ENCODE assay signal across 8 cellular contexts in the genomic region with DNA sequence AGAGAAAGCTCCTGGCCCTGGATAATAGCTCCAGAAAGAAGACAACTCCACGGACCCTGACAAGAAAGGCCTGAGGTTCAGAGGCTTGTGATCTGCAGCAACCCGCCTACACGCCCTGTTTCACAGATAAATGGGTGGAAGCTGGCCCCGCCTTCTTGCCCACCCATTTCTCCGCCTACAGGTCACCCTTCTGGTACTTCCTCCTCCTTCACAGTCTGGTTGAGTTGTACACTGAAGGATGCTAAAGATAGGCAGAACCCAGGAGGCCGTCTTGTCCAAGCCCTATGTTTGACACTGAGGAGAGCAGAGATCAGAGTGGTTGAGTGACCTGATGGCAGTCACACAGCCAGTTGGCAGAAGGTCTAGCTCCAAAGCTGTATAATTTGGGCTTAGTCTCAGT. TPM values are rescaled to one million over a fixed set of nuclear protein-coding genes. Genes with fewer than 3 reads are reported as not detected.
DNase-seq lines count a peak whose midpoint lies in the region; ATAC-seq, FAIRE-seq and TF ChIP-seq lines count a peak whose summit lies in the region.

No MANE protein-coding gene starts in this region.

- H2BK12ac ChIP-seq in H1 (ENCODE audit: low read depth, low read length) = no peak overlapping the region

- H3K36me3 ChIP-seq in H1 (ENCODE audit: control insufficient read depth in 2 of 4, insufficient read depth in 4 of 4, low read length in 3 of 4) = no peaks in the 10 kb centered on the region

- H3K79me1 ChIP-seq in H1 (ENCODE audit: low read depth, low read length) = no peaks in the 10 kb centered on the region

- no peak for TF ChIP-seq RAD21 in H1 (IDR thresholded peaks at IDR 0.05 in 1 of 2, conservative IDR thresholded peaks at IDR 0.05 in 1 of 2; ENCODE audit: low read depth in 2 of 2, low read length in 2 of 2)

- POLR2A ChIA-PET in H1 (lab: Charles Lee; ENCODE audit: partially characterized antibody) = no interaction called here

- no peak for TF ChIP-seq CTCF in H1 (IDR thresholded peaks at IDR 0.05; ENCODE audit: control extremely low read depth in 1 of 3, insufficient read depth in 1 of 3, low read depth in 1 of 3, low read length in 3 of 3)

- H3K23me2 ChIP-seq in H1 (ENCODE audit: low read depth, low read length) = no peaks in the 10 kb centered on the region

- H3K27me3 ChIP-seq in H1 (replicated peaks in 1 of 4; ENCODE audit: control insufficient read depth in 3 of 4, extremely low read depth in 1 of 4, insufficient read depth in 3 of 4, low read length in 3 of 4) = no peaks in the 10 kb centered on the region; a peak in 2 of 7 replicates

- H2BK15ac ChIP-seq in H1 (ENCODE audit: low read length) = no peak overlapping the region

- H3K9me3 Mint-ChIP-seq in T-helper 2 cell treated with Interferon-gamma antibody and Interleukin-4, amounts not matched to agents 5 μg/mL and 100 μg/mL, for 36 hours = no peaks in the 10 kb centered on the region

- H3K4me3 ChIP-seq in H1 (ENCODE audit: extremely low read depth in 1 of 4, insufficient read depth in 2 of 4, low read depth in 3 of 4, low read length in 4 of 4) = no peak overlapping the region

- H4K8ac ChIP-seq in H1 (ENCODE audit: extremely low read depth, insufficient read depth, low read length) = no peak overlapping the region

- no peak overlapping the region for H3K27ac ChIP-seq in H1 (ENCODE audit: low read depth, low read length)

- no peak for FAIRE-seq in H1 (lab: Jason Lieb, UNC)

- intact Hi-C loops in posterior vena cava (cut with DNase I) = no loop called here

- 67% methylated on average over 6 of the region's 6 CpGs; no CpG with 5 or more reads in 1 of the 2 experiments for WGBS in H1 (ENCODE audit: extremely low coverage in 1 of 2, insufficient coverage in 1 of 2, insufficient read length in 1 of 2, insufficient replicate concordance in 2 of 2, low coverage in 1 of 2, low lambda C conversion rate in 2 of 2, missing lambda C conversion rate in 1 of 2), 2 experiments

- no peak for TF ChIP-seq EP300 in H1 (IDR thresholded peaks at IDR 0.05; ENCODE audit: borderline replicate concordance in 1 of 2, low read depth in 2 of 2, low read length in 2 of 2)

- no peak overlapping the region for H4K5ac ChIP-seq in H1 (ENCODE audit: insufficient read length, low read depth, low read length)

- H3K9ac ChIP-seq in H1 (replicated peaks in 1 of 4; ENCODE audit: extremely low read depth in 1 of 4, low read depth in 3 of 4, low read length in 3 of 4) = no peak overlapping the region

- no peak overlapping the region for H3K23ac ChIP-seq in H1 (ENCODE audit: insufficient read length)

- H3K4me2 ChIP-seq in H1 (ENCODE audit: insufficient read depth in 1 of 2, low read depth in 2 of 2, low read length in 2 of 2) = no peak overlapping the region

- no peak overlapping the region for H2BK20ac ChIP-seq in H1 (ENCODE audit: low read length)

- H3K4me1 Mint-ChIP-seq in T-helper 2 cell treated with Interferon-gamma antibody and Interleukin-4, amounts not matched to agents 5 μg/mL and 100 μg/mL, for 36 hours (ENCODE audit: low read depth) = no peaks in the 10 kb centered on the region

- no peak overlapping the region for H2BK5ac ChIP-seq in H1 (ENCODE audit: low read depth, low read length)

- H3K4me1 ChIP-seq in H1 (replicated peaks in 1 of 4; ENCODE audit: control insufficient read depth in 3 of 4, insufficient read depth in 4 of 4, low read length in 3 of 4) = no peaks in the 10 kb centered on the region; a peak in 1 of 7 replicates

- no peak overlapping the region for H3K14ac ChIP-seq in H1 (ENCODE audit: insufficient read length)

- CTCF ChIA-PET in H1 (lab: Charles Lee; ENCODE audit: partially characterized antibody) = interaction anchor here (0.6 to 5.3 kb wide), 25 partner anchors 8 to 985 kb away, joined by 3 to 38 read pairs (median 5); no protein-coding TSS in a partner anchor

- peak; percentile 58 for ATAC-seq in HG02623 (IDR thresholded peaks at IDR 0.05; ENCODE audit: unreplicated experiment)
- no peak for ATAC-seq in HG03520 (IDR thresholded peaks at IDR 0.05; ENCODE audit: unreplicated experiment)

- no peak overlapping the region for H3K18ac ChIP-seq in H1 (ENCODE audit: extremely low read depth, low read length)

- no peak overlapping the region for H3K4me3 Mint-ChIP-seq in T-helper 2 cell treated with Interferon-gamma antibody and Interleukin-4, amounts not matched to agents 5 μg/mL and 100 μg/mL, for 36 hours

- H3K36me3 Mint-ChIP-seq in T-helper 2 cell treated with Interferon-gamma antibody and Interleukin-4, amounts not matched to agents 5 μg/mL and 100 μg/mL, for 36 hours (ENCODE audit: low read depth) = no peaks in the 10 kb centered on the region

- H3K9me3 ChIP-seq in H1 (ENCODE audit: insufficient read depth in 2 of 2, low read depth in 1 of 2, low read length in 1 of 2) = no peaks in the 10 kb centered on the region

- no peaks in the 10 kb centered on the region for H4K20me1 ChIP-seq in H1 (replicated peaks in 1 of 2; ENCODE audit: control insufficient read depth in 1 of 2, insufficient read depth in 2 of 2, low read length in 2 of 2)

- H2AFZ ChIP-seq in H1 (ENCODE audit: low read length) = peak overlapping the region; percentile 42; the same call in 1 of the 2 replicates

- H4K91ac ChIP-seq in H1 (replicated peaks; ENCODE audit: insufficient read length, low read length) = no peak overlapping the region

- no peak overlapping the region for H2BK120ac ChIP-seq in H1 (replicated peaks; ENCODE audit: low read depth, low read length)

- no peak overlapping the region for H2AK5ac ChIP-seq in H1 (ENCODE audit: low read depth, low read length)

- no peaks in the 10 kb centered on the region for H3K79me2 ChIP-seq in H1 (ENCODE audit: control insufficient read depth in 1 of 2, insufficient read depth in 2 of 2, low read length in 2 of 2)

- H3K27me3 Mint-ChIP-seq in T-helper 2 cell treated with Interferon-gamma antibody and Interleukin-4, amounts not matched to agents 5 μg/mL and 100 μg/mL, for 36 hours (ENCODE audit: low read depth) = no peaks in the 10 kb centered on the region

- no peak overlapping the region for H3K4ac ChIP-seq in H1 (replicated peaks; ENCODE audit: insufficient read length, low read depth, low read length)

- DNase-seq in Daoy (ENCODE audit: low read depth) = peak; percentile 41
- DNase-seq in T-helper 2 cell treated with Interferon-gamma antibody and Interleukin-4, amounts not matched to agents 5 μg/mL and 100 μg/mL, for 36 hours (ENCODE audit: low spot score) = peak; percentile 37
- DNase-seq in H1 (ENCODE audit: low read depth in 1 of 2, low spot score in 2 of 2) = no peak
- no peak for DNase-seq in dedifferentiated amniotic fluid mesenchymal stem cell (ENCODE audit: extremely low spot score)
- no peak for DNase-seq in NCI-H2081 (lab: John Stamatoyannopoulos, UW)
- no peak for DNase-seq in posterior vena cava (ENCODE audit: low spot score)

- no peak overlapping the region for H3K56ac ChIP-seq in H1 (replicated peaks; ENCODE audit: insufficient read length, low read depth, low read length)

- TF ChIP-seq POLR2A in H1 (IDR thresholded peaks at IDR 0.05; ENCODE audit: control extremely low read depth in 1 of 2, low read depth in 2 of 2, low read length in 2 of 2) = no peak

- no peak overlapping the region for H3K27ac Mint-ChIP-seq in T-helper 2 cell treated with Interferon-gamma antibody and Interleukin-4, amounts not matched to agents 5 μg/mL and 100 μg/mL, for 36 hours

TF ChIP-seq in H1, 55 proteins besides CTCF, POLR2A, EP300 and RAD21:
- TF ChIP-seq, protein P1, sequence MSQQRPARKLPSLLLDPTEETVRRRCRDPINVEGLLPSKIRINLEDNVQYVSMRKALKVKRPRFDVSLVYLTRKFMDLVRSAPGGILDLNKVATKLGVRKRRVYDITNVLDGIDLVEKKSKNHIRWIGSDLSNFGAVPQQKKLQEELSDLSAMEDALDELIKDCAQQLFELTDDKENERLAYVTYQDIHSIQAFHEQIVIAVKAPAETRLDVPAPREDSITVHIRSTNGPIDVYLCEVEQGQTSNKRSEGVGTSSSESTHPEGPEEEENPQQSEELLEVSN (IDR thresholded peaks at IDR 0.05) = no peak
- TF ChIP-seq KDM1A (IDR thresholded peaks at IDR 0.05; ENCODE audit: borderline replicate concordance, low read length) (peak; percentile 62; the same call in 1 of the 2 replicates), SUZ12 (IDR thresholded peaks at IDR 0.05; ENCODE audit: low read length) (no peak), SAP30 (IDR thresholded peaks at IDR 0.05; ENCODE audit: insufficient read depth, insufficient replicate concordance, low read length) (no peak), YY1 (IDR thresholded peaks at IDR 0.05; ENCODE audit: low read depth, low read length) (no peak)

RNA-seq across cellular contexts. Expression of a gene that starts 34.2 kb away (rescaled TPM):
- total RNA-seq in Daoy (2014; rRNA removed; shearing (Covaris generic)) = 10.6 and 13.0 TPM in 2 replicates
- 0.61 and 0.74 TPM in 2 replicates for total RNA-seq in H1 (2021; fragmentation: NEBNext Ultra II Directional; extraction: Animal tissue kit (Norgen Biotek cat#: 25700))
- 0.74 and 2.3 TPM in 2 replicates for polyA plus RNA-seq in H1 (2011; rRNA removed)
- polyA plus RNA-seq in H1 (2011; cell fraction: cytosol; rRNA removed) = 1.1 TPM
- 2.0 TPM for polyA plus RNA-seq in H1 (2011; cell fraction: nucleus; rRNA removed)
- polyA plus RNA-seq in H1 (2012, experiment 1 of 2) = 0.32 to 1.9 TPM (median 0.65 TPM) in 4 replicates
- polyA plus RNA-seq in H1 (2012, experiment 2 of 2) = 1.4 TPM
- 0.49 TPM for polyA plus RNA-seq in H1 (2013, experiment 1 of 2)
- polyA plus RNA-seq in H1 (2013, experiment 2 of 2) = 0.53 TPM
- polyA minus RNA-seq in H1 (2011; rRNA and poly(A)+ RNA removed) = 1.1 and 1.3 TPM in 2 replicates
- polyA minus RNA-seq in H1 (2011; cell fraction: cytosol; rRNA and poly(A)+ RNA removed) = not detected
- polyA minus RNA-seq in H1 (2011; cell fraction: nucleus; rRNA and poly(A)+ RNA removed) = 1.4 TPM
- 1 to 10 TPM; 3.5 to 7.6 TPM for total RNA-seq in posterior vena cava

Comparison
In these comparisons a context has a peak if more than half of its experiments do, and no peak if none do; other contexts are left out.
1. DNase-seq: peak in Daoy (single experiment) and T-helper 2 cell treated with Interferon-gamma antibody and Interleukin-4, amounts not matched to agents 5 μg/mL and 100 μg/mL, for 36 hours (single experiment); none in H1 (0 of 2), dedifferentiated amniotic fluid mesenchymal stem cell (single experiment), NCI-H2081 (0 of 2) and posterior vena cava (single experiment).